23 cellular contexts compared by ENCODE assay signal in the genomic region with DNA sequence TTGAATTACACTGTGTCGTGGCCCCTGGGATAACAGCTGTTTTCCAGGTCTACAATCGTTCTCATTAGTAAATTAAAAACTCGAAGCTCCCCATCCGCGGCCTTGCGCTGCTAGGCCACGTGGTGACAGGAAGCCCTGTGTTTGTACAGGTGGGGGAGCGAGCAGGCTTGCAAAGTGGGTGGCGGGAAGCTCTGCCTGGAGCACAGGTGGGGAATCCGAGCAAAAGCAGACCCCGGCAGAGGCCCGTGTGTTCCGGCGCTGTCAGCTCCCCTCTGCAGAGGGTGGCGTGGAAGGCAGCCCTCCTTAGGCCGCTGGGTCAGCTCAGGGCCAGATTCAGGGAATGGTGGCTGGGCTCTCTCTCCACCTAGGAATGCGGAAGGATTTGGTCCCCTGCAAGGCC.
"Had no signal": no experiment of that assay in that cellular context is flagged by ENCODE, and none has a peak within 500 bp of the region (broad histone marks: within the 10 kb centered on the region; RNA-seq: fewer than 3 reads in every experiment).

No MANE protein-coding gene starts in this region.

- H3K36me3 ChIP-seq: colonic mucosa, ovary, sigmoid colon had no signal

- H3K9me3 ChIP-seq: colonic mucosa, esophagus squamous epithelium, ovary, sigmoid colon, thoracic aorta had no signal

- H3K4me1 ChIP-seq: colonic mucosa, esophagus squamous epithelium had no signal

- H3K27ac ChIP-seq: colonic mucosa, epithelial cell of prostate, esophagus squamous epithelium, ovary, sigmoid colon, thoracic aorta had no signal

- ATAC-seq: activated CD8-positive, alpha-beta T cell treated with anti-CD3 and anti-CD28 coated beads for 36 hours; activated naive CD4-positive, alpha-beta T cell treated with anti-CD3 and anti-CD28 coated beads, Interleukin-2, amount 50 U/mL, for 72 hours; left ventricle myocardium superior; naive thymus-derived CD4-positive, alpha-beta T cell; stimulated activated effector memory CD8-positive, alpha-beta T cell treated with anti-CD3 and anti-CD28 coated beads, Interleukin-12 subunit alpha, Interleukin-12 subunit beta, amount 100 ng/mL, for 72 hours had no signal

- H3K27me3 ChIP-seq: colonic mucosa, esophagus squamous epithelium, ovary, sigmoid colon had no signal

- DNase-seq: activated CD4-positive, alpha-beta T cell treated with anti-CD3 and anti-CD28 coated beads for 1 hour; activated CD4-positive, alpha-beta T cell treated with anti-CD3 and anti-CD28 coated beads, Interleukin-2, amount 10 ng/mL, durations not matched to agents 7 days and 5 days; activated CD8-positive, alpha-beta T cell treated with anti-CD3 and anti-CD28 coated beads for 36 hours; activated naive CD4-positive, alpha-beta T cell; activated T-cell treated with anti-CD3 and anti-CD28 coated beads, Interleukin-2, amount 50 U/mL, for 48 hours; colonic mucosa; effector CD8-positive, alpha-beta T cell; esophagus squamous epithelium; foreskin melanocyte; islet precursor cell; left ventricle myocardium superior; midbrain; naive thymus-derived CD4-positive, alpha-beta T cell; ovary; sigmoid colon; small intestine; stimulated activated CD4-positive, alpha-beta T cell treated with anti-CD3 and anti-CD28 coated beads, Interleukin-4, amount 100 ng/mL, for 24 hours; T-helper 2 cell; trophoblast cell had no signal

- H3K4me3 ChIP-seq: colonic mucosa, esophagus squamous epithelium, ovary, sigmoid colon, thoracic aorta had no signal
